1 cellular context compared by ENCODE assay signal in the genomic region with DNA sequence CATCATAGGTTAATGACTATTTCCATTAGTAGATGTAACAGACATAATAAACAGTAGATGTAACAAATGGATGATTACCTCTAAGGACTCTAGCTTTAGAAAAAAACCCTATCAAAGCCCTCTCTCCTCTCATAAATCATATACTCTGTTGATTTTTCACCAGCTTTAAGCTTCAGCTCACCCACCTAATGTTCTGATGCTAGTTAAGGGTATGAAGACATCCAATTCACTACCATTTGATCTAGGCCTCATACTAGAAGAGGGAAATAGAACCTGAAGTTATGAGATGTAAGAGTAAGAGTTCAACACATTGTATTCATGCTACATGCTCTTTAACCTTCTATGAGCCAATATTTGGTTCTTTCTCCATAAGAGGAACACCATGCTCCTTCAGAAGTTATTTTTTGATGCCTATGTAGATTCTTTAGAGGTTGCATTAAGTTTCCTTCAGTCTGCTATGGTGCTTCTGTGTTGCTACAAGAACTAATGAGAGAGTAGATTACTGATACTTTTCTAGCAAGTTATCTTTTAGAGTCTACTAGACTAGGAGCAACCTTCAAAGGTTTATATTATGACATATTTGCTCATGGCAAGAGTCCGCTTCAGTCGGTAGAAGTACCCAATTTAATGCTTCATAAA.
TF ChIP-seq lines count a peak whose summit lies in the region.

No MANE protein-coding gene starts in this region.

TF ChIP-seq in HepG2, 621 proteins besides CTCF, POLR2A, EP300 and RAD21 (continued from another document):
- TF ChIP-seq, protein P1, sequence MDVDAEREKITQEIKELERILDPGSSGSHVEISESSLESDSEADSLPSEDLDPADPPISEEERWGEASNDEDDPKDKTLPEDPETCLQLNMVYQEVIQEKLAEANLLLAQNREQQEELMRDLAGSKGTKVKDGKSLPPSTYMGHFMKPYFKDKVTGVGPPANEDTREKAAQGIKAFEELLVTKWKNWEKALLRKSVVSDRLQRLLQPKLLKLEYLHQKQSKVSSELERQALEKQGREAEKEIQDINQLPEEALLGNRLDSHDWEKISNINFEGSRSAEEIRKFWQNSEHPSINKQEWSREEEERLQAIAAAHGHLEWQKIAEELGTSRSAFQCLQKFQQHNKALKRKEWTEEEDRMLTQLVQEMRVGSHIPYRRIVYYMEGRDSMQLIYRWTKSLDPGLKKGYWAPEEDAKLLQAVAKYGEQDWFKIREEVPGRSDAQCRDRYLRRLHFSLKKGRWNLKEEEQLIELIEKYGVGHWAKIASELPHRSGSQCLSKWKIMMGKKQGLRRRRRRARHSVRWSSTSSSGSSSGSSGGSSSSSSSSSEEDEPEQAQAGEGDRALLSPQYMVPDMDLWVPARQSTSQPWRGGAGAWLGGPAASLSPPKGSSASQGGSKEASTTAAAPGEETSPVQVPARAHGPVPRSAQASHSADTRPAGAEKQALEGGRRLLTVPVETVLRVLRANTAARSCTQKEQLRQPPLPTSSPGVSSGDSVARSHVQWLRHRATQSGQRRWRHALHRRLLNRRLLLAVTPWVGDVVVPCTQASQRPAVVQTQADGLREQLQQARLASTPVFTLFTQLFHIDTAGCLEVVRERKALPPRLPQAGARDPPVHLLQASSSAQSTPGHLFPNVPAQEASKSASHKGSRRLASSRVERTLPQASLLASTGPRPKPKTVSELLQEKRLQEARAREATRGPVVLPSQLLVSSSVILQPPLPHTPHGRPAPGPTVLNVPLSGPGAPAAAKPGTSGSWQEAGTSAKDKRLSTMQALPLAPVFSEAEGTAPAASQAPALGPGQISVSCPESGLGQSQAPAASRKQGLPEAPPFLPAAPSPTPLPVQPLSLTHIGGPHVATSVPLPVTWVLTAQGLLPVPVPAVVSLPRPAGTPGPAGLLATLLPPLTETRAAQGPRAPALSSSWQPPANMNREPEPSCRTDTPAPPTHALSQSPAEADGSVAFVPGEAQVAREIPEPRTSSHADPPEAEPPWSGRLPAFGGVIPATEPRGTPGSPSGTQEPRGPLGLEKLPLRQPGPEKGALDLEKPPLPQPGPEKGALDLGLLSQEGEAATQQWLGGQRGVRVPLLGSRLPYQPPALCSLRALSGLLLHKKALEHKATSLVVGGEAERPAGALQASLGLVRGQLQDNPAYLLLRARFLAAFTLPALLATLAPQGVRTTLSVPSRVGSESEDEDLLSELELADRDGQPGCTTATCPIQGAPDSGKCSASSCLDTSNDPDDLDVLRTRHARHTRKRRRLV (CRISPR knock-in tag; IDR thresholded peaks at IDR 0.05): no peak
- 0 out of 2 replicates have a peak, but pooled peaks have one; percentile 33 for TF ChIP-seq POLR2AphosphoS5 (IDR thresholded peaks at IDR 0.05; ENCODE audit: low read depth, low read length)
TF ChIP-seq in HepG2: peak in this region for 7.
